17 cellular contexts compared by ENCODE assay signal in genomic region chr9:101130089-101130488, GRCh38.
"Had no signal": no experiment of that assay in that cellular context is flagged by ENCODE, and none has a peak within 500 bp of the region (broad histone marks: within the 10 kb centered on the region; RNA-seq: fewer than 3 reads in every experiment).

No MANE protein-coding gene starts in this region.

- DNase-seq: IMR-90, Karpas-422, KG1, MG63, NCI-H1092, NCI-H1436 treated with DMSO at 0.1 percent for 48 hours, NCI-H1694 treated with DMSO at 0.1 percent for 48 hours, NCI-H1930, NCI-H2081, NCI-H2107, NCI-H2227 treated with DMSO at 0.1 percent for 48 hours, NCI-H526, NCI-H748 treated with DMSO at 0.1 percent for 48 hours, Right ventricle myocardium superior, RPMI8226, SIG-M5 had no signal

- ATAC-seq: HepG2 had no signal
